ENCODE assay signal across 20 cellular contexts in genomic region chr12:64889434-64890216, GRCh38.
A peak's percentile ranks its signal among the peaks of the same experiment; 100 is the strongest.
DNase-seq lines count a peak whose midpoint lies in the region; ATAC-seq and TF ChIP-seq lines count a peak whose summit lies in the region.
"Had no signal": no experiment of that assay in that cellular context is flagged by ENCODE, and none has a peak within 500 bp of the region (broad histone marks: within the 10 kb centered on the region; RNA-seq: fewer than 3 reads in every experiment).

No MANE protein-coding gene starts in this region.

- DNase-seq in GM23338 (ENCODE audit: low spot score) (peak; percentile 44), PC-3 (peak; percentile 91), iPS-NIHi11 (ENCODE audit: low spot score) (peak; percentile 15), renal cortical epithelial cell (ENCODE audit: low read depth) (peak; percentile 3), SK-N-SH (no peak), middle frontal gyrus (ENCODE audit: extremely low spot score, low spot score) (no peak)
- DNase-seq in activated CD4-positive, alpha-beta T cell treated with anti-CD3 and anti-CD28 coated beads for 4 hours: no peak
- DNase-seq: activated CD8-positive, alpha-beta T cell treated with anti-CD3 and anti-CD28 coated beads, Interleukin-2, amount 10 ng/mL, durations not matched to agents 7 days and 5 days; activated naive CD8-positive, alpha-beta T cell treated with anti-CD3 and anti-CD28 coated beads for 36 hours; activated T-cell treated with anti-CD3 and anti-CD28 coated beads, Interleukin-2, amount 50 U/mL, for 72 hours; brain microvascular endothelial cell; gastrocnemius medialis; GF-D8; naive thymus-derived CD4-positive, alpha-beta T cell; NCI-H187 treated with DMSO at 0.1 percent for 48 hours; stimulated activated CD4-positive, alpha-beta T cell treated with anti-CD3 and anti-CD28 coated beads, Interleukin-4, amount 100 ng/mL, for 24 hours; T-helper 1 cell had no signal

- H3K27ac ChIP-seq in GM23338 (ENCODE audit: low read depth): no peak overlapping the region
- H3K27ac ChIP-seq in PC-3 (ENCODE audit: low read length): 0 out of 2 replicates have a peak overlapping the region, but pooled peaks have one; percentile 6
- no peak overlapping the region for H3K27ac ChIP-seq in SK-N-SH (ENCODE audit: low read depth in 2 of 2, low read length in 1 of 2)
- H3K27ac ChIP-seq: brain microvascular endothelial cell, epithelial cell of prostate, gastrocnemius medialis, parathyroid adenoma, skin epidermis had no signal

- H3K9me3 Mint-ChIP-seq in GM23338: no peaks in the 10 kb centered on the region
- H3K9me3 Mint-ChIP-seq: activated naive CD8-positive, alpha-beta T cell treated with anti-CD3 and anti-CD28 coated beads for 36 hours; activated T-cell treated with anti-CD3 and anti-CD28 coated beads, Interleukin-2, amount 50 U/mL, for 72 hours; naive thymus-derived CD4-positive, alpha-beta T cell had no signal

- peaks cover 29% of the 10 kb centered on the region for H3K4me1 Mint-ChIP-seq in GM23338

- TF ChIP-seq RAD21 in SK-N-SH (IDR thresholded peaks at IDR 0.05; ENCODE audit: low read length): no peak

- no peaks in the 10 kb centered on the region for H3K9me2 ChIP-seq in GM23338 (ENCODE audit: insufficient read depth)
- H3K9me2 ChIP-seq in PC-3 (replicated peaks; ENCODE audit: low read length): no peaks in the 10 kb centered on the region
- no peaks in the 10 kb centered on the region for H3K9me2 ChIP-seq in SK-N-SH

- no peaks in the 10 kb centered on the region for H3K79me2 ChIP-seq in GM23338 (replicated peaks; ENCODE audit: insufficient read depth)
- no peaks in the 10 kb centered on the region for H3K79me2 ChIP-seq in PC-3 (ENCODE audit: low read length)
- H3K79me2 ChIP-seq in SK-N-SH (ENCODE audit: insufficient read depth): no peaks in the 10 kb centered on the region
- H3K79me2 ChIP-seq: parathyroid adenoma had no signal

- intact Hi-C loops in PC-3 (cut with micrococcal nuclease): loop anchor here (2.0 to 5.0 kb wide), 3 partner anchors 343 to 1217 kb away; no protein-coding TSS in a partner anchor

- H3F3A ChIP-seq in GM23338 (replicated peaks; ENCODE audit: low read depth) (no peaks in the 10 kb centered on the region), PC-3 (ENCODE audit: low read length, unreplicated experiment) (peaks cover 5% of the 10 kb centered on the region), SK-N-SH (replicated peaks; ENCODE audit: insufficient read depth) (peaks cover 10% of the 10 kb centered on the region)

- H3K36me3 Mint-ChIP-seq in GM23338 (ENCODE audit: low read depth): no peaks in the 10 kb centered on the region
- H3K36me3 Mint-ChIP-seq: activated naive CD8-positive, alpha-beta T cell treated with anti-CD3 and anti-CD28 coated beads for 36 hours; naive thymus-derived CD4-positive, alpha-beta T cell had no signal

- no peaks in the 10 kb centered on the region for H3K9me3 ChIP-seq in PC-3 (ENCODE audit: low read length)
- H3K9me3 ChIP-seq in SK-N-SH: no peaks in the 10 kb centered on the region
- H3K9me3 ChIP-seq: gastrocnemius medialis had no signal

- H2AFZ ChIP-seq in GM23338: no peak overlapping the region
- peak overlapping the region; percentile 10 for H2AFZ ChIP-seq in PC-3 (ENCODE audit: low read length)
- no peak overlapping the region for H2AFZ ChIP-seq in SK-N-SH (ENCODE audit: low read depth)
- H2AFZ ChIP-seq: parathyroid adenoma had no signal

- H4K20me1 ChIP-seq in GM23338 (replicated peaks; ENCODE audit: insufficient read depth) (no peaks in the 10 kb centered on the region), PC-3 (ENCODE audit: low read length) (no peaks in the 10 kb centered on the region), SK-N-SH (ENCODE audit: insufficient read depth) (no peaks in the 10 kb centered on the region)

- H3K36me3 ChIP-seq in GM23338 (ENCODE audit: insufficient read depth) (no peaks in the 10 kb centered on the region), PC-3 (ENCODE audit: low read depth, low read length) (no peaks in the 10 kb centered on the region), SK-N-SH (replicated peaks in 1 of 2; ENCODE audit: control insufficient read depth in 1 of 2, insufficient read depth in 2 of 2, low read length in 1 of 2) (no peaks in the 10 kb centered on the region)
- H3K36me3 ChIP-seq: brain microvascular endothelial cell, gastrocnemius medialis had no signal

- H3K27me3 ChIP-seq in GM23338 (ENCODE audit: insufficient read depth) (no peaks in the 10 kb centered on the region), PC-3 (ENCODE audit: low read length) (no peaks in the 10 kb centered on the region), SK-N-SH (ENCODE audit: insufficient read depth) (no peaks in the 10 kb centered on the region)
- H3K27me3 ChIP-seq: gastrocnemius medialis had no signal

- H3K4me1 ChIP-seq in GM23338 (ENCODE audit: insufficient read depth): peaks cover 28% of the 10 kb centered on the region
- H3K4me1 ChIP-seq in PC-3 (ENCODE audit: insufficient read depth, low read length): peaks cover 40% of the 10 kb centered on the region
- H3K4me1 ChIP-seq in SK-N-SH (ENCODE audit: control insufficient read depth in 1 of 2, insufficient read depth in 2 of 2, low read depth in 1 of 2, low read length in 1 of 2): no peaks in the 10 kb centered on the region; a peak in 1 of 4 replicates
- H3K4me1 ChIP-seq: gastrocnemius medialis, parathyroid adenoma had no signal

- no peak overlapping the region for H3K4me3 Mint-ChIP-seq in GM23338
- H3K4me3 Mint-ChIP-seq: activated CD8-positive, alpha-beta T cell treated with anti-CD3 and anti-CD28 coated beads, Interleukin-2, amount 10 ng/mL, durations not matched to agents 7 days and 5 days; activated naive CD8-positive, alpha-beta T cell treated with anti-CD3 and anti-CD28 coated beads for 36 hours; activated T-cell treated with anti-CD3 and anti-CD28 coated beads, Interleukin-2, amount 50 U/mL, for 72 hours; naive thymus-derived CD4-positive, alpha-beta T cell had no signal

- 43% methylated on average over 11 of the region's 11 CpGs for WGBS in SK-N-SH (ENCODE audit: low lambda C conversion rate)

- no peak for TF ChIP-seq CTCF in GM23338 (conservative IDR thresholded peaks at IDR 0.05; ENCODE audit: low read depth in 2 of 2)
- no peak for TF ChIP-seq CTCF in PC-3 (conservative IDR thresholded peaks at IDR 0.05; ENCODE audit: low read depth, low read length)
- TF ChIP-seq CTCF in SK-N-SH (IDR thresholded peaks at IDR 0.05): no peak

- POLR2A ChIA-PET in PC-3 (lab: Charles Lee; ENCODE audit: unreplicated experiment) (interaction anchor here (0.5 to 0.6 kb wide), 3 partner anchors 83 to 935 kb away, joined by 3 to 6 read pairs (median 5); partner anchors contain the start of gene HMGA2), SK-N-SH (lab: Yijun Ruan, JAX) (no interaction called here)

- H3K4me2 ChIP-seq in GM23338 (peak overlapping the region; percentile 53), PC-3 (ENCODE audit: low read length) (peak overlapping the region; percentile 54), SK-N-SH (no peak overlapping the region)

- no TSS peak for BruUV-seq in PC-3 (replicated peaks; lab: Mats Ljungman, UMichigan)

- H3K9ac ChIP-seq in PC-3 (ENCODE audit: low read length): no peak overlapping the region
- no peak overlapping the region for H3K9ac ChIP-seq in SK-N-SH
- H3K9ac ChIP-seq: parathyroid adenoma had no signal

- TF ChIP-seq EP300 in SK-N-SH (IDR thresholded peaks at IDR 0.05; ENCODE audit: borderline replicate concordance in 1 of 2, low read depth in 1 of 2, low read length in 1 of 2): no peak

- H3K4me3 ChIP-seq in GM23338 (peak overlapping the region; percentile 8; the same call in 1 of the 2 replicates), PC-3 (ENCODE audit: low read length) (peak overlapping the region; percentile 2; the same call in 1 of the 2 replicates), SK-N-SH (ENCODE audit: low read depth in 2 of 2, low read length in 1 of 2) (no peak overlapping the region)
- H3K4me3 ChIP-seq: gastrocnemius medialis, skin epidermis had no signal

- H3K27me3 Mint-ChIP-seq in GM23338 (ENCODE audit: insufficient read depth, low read depth, poor library complexity): no peaks in the 10 kb centered on the region

- CTCF ChIA-PET in PC-3 (lab: Charles Lee): interaction anchor here (0.9 to 2.6 kb wide), 2 partner anchors 88 to 93 kb away, joined by 6 to 17 read pairs; no protein-coding TSS in a partner anchor
- CTCF ChIA-PET in SK-N-SH (lab: Yijun Ruan, JAX): interaction anchor here (1.5 to 6.2 kb wide), 15 partner anchors 11 to 1092 kb away, joined by 3 to 59 read pairs (median 12); partner anchors contain the start of gene WIF1

- no peak overlapping the region for H3K27ac Mint-ChIP-seq in GM23338
- H3K27ac Mint-ChIP-seq: activated CD8-positive, alpha-beta T cell treated with anti-CD3 and anti-CD28 coated beads, Interleukin-2, amount 10 ng/mL, durations not matched to agents 7 days and 5 days; activated T-cell treated with anti-CD3 and anti-CD28 coated beads, Interleukin-2, amount 50 U/mL, for 72 hours; naive thymus-derived CD4-positive, alpha-beta T cell had no signal

- ATAC-seq in GM23338 (peak; percentile 40), PC-3 (no peak; the same call in 1 of the 2 replicates)
- ATAC-seq: activated CD8-positive, alpha-beta T cell treated with anti-CD3 and anti-CD28 coated beads, Interleukin-2, amount 10 ng/mL, durations not matched to agents 7 days and 5 days; activated T-cell treated with anti-CD3 and anti-CD28 coated beads, Interleukin-2, amount 50 U/mL, for 72 hours; gastrocnemius medialis; naive thymus-derived CD4-positive, alpha-beta T cell had no signal

TF ChIP-seq in GM23338, 12 proteins besides CTCF, POLR2A, EP300 and RAD21:
- TF ChIP-seq JUNB (IDR thresholded peaks at IDR 0.05; ENCODE audit: unreplicated experiment): no peak
- peak; percentile 98 for TF ChIP-seq NANOG (IDR thresholded peaks at IDR 0.05; ENCODE audit: borderline replicate concordance)

TF ChIP-seq in SK-N-SH, 30 proteins besides CTCF, POLR2A, EP300 and RAD21 (continues in another document):
- no peak for TF ChIP-seq RXRA (IDR thresholded peaks at IDR 0.05; ENCODE audit: borderline replicate concordance, low read depth)
- TF ChIP-seq EZH2phosphoT487 (IDR thresholded peaks at IDR 0.05; ENCODE audit: borderline replicate concordance, low read depth): no peak
- no peak for TF ChIP-seq FOXM1 (IDR thresholded peaks at IDR 0.05; ENCODE audit: low read depth)
- TF ChIP-seq PBX3 (IDR thresholded peaks at IDR 0.05): no peak
- no peak for TF ChIP-seq TAF1 (IDR thresholded peaks at IDR 0.05; ENCODE audit: borderline replicate concordance, low read depth, low read length)
- TF ChIP-seq GATA2 (CRISPR knock-in tag; IDR thresholded peaks at IDR 0.05): no peak
- no peak for TF ChIP-seq RFX5 (IDR thresholded peaks at IDR 0.05; ENCODE audit: low read length)

Comparison
In these comparisons a context has a peak if more than half of its experiments do, and no peak if none do; other contexts are left out.
1. DNase-seq: peak in GM23338 (single experiment), PC-3 (single experiment), iPS-NIHi11 (single experiment) and renal cortical epithelial cell (single experiment); none in SK-N-SH (single experiment), middle frontal gyrus (single experiment) and activated CD4-positive, alpha-beta T cell treated with anti-CD3 and anti-CD28 coated beads for 4 hours (0 of 2).
2. H3K4me3 ChIP-seq: peak in GM23338 (single experiment) and PC-3 (single experiment); none in SK-N-SH (0 of 2).